Comparison of ENCODE assay signal across 8 cellular contexts in the genomic region with DNA sequence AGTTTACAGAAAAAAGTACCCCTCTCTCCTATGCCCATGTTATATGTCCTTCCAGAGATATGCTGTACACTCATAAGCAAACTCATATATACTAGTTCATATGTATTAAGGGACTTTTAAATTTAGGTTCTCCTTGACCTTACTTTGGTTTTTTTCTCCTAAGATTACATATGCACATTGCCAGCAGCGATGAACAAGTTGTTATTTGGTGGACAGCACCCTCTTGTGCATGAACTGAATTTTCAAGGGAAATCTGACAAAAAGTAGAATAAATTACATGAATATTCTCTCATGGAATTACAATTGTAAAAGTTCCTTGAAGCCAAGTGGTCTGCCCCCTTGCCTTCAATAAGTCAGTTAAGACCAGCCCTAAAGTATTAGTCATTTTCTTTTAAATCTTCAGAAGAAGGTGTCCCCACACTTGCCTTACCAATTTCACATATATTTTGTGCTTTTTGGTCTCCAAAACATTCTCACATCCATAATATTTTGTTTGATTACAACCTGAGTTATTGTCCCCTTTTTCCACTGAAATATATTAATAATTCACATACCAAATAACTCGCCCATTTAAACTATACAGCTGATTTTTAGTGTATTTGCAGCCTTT. TPM values are rescaled to one million over a fixed set of nuclear protein-coding genes. Genes with fewer than 3 reads are reported as not detected.
DNase-seq lines count a peak whose midpoint lies in the region; ATAC-seq, FAIRE-seq and TF ChIP-seq lines count a peak whose summit lies in the region.

No MANE protein-coding gene starts in this region.

- H3K27me3 ChIP-seq in psoas muscle (ENCODE audit: insufficient read depth in 3 of 3, low read length in 2 of 3) = no peaks in the 10 kb centered on the region

- no peak overlapping the region for H3K4me3 ChIP-seq in psoas muscle

- no peak overlapping the region for H3K27ac ChIP-seq in psoas muscle

- H3K36me3 ChIP-seq in psoas muscle (ENCODE audit: insufficient read depth in 1 of 2, low read depth in 1 of 2) = no peaks in the 10 kb centered on the region

- FAIRE-seq in TTC549 (lab: Jason Lieb, UNC) = peak; percentile 83

- DNase-seq in Ammon's horn (ENCODE audit: low spot score) (peak; percentile 75), HS-27A (ENCODE audit: low read depth) (peak; percentile 17), glomerular visceral epithelial cell (ENCODE audit: extremely low spot score) (peak; percentile 52), psoas muscle (no peak), NCI-H2196 (lab: John Stamatoyannopoulos, UW; ENCODE audit: unreplicated experiment) (no peak)

- peak; percentile 70 for TF ChIP-seq CTCF in psoas muscle (IDR thresholded peaks at IDR 0.05)

- intact Hi-C loops in psoas muscle (cut with DNase I) = loop anchor here (2.0 to 10.0 kb wide), 5 partner anchors 148 to 598 kb away; partner anchors contain the start of gene GAB1 (in 1 of the 2)

- 21 to 30% (median 25%) methylated on average over 2 of the region's 2 CpGs for WGBS in psoas muscle, 3 donors

- no peaks in the 10 kb centered on the region for H3K9me3 ChIP-seq in psoas muscle

- ATAC-seq in GM18517 (IDR thresholded peaks at IDR 0.05; ENCODE audit: unreplicated experiment) (peak; percentile 92), psoas muscle (peak in 2 of 4 donors; percentile 39 to 78), GM21423 (IDR thresholded peaks at IDR 0.05; ENCODE audit: unreplicated experiment) (no peak)

- no peaks in the 10 kb centered on the region for H3K4me1 ChIP-seq in psoas muscle

RNA-seq across cellular contexts. Expression of gene SMARCA5, which starts 30.6 kb away (rescaled TPM):
- total RNA-seq in psoas muscle = 10 to 100 TPM; 20.1 to 24.9 (median 22.3) TPM
- 10 to 100 TPM; 10.4 to 24.7 (median 12.6) TPM for polyA plus RNA-seq in psoas muscle

Comparison
In these comparisons a context has a peak if more than half of its experiments do, and no peak if none do; other contexts are left out.
1. DNase-seq: peak in Ammon's horn (single experiment), HS-27A (single experiment) and glomerular visceral epithelial cell (single experiment); none in psoas muscle (0 of 2) and NCI-H2196 (single experiment).